9 cellular contexts compared by ENCODE assay signal in the genomic region with DNA sequence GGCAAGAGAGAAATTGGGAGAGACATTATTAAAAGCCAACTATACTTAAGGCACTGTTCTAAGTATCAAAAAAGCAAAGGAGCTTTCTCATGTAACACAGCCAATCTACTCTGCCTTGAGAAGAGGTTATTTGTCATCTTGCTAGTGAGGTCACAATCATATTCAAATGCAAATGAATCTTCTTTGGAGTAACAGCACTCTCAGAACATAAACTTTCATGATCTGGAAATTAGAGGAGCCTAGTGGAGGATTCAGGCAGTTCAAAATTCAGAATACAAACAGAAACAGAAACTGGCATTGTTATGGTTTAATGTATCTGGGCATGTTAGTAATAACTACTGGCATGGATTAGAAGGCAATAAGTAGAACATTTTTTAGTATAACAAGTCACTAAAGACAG. TPM values are rescaled to one million over a fixed set of nuclear protein-coding genes. Genes with fewer than 3 reads are reported as not detected.
DNase-seq lines count a peak whose midpoint lies in the region; ATAC-seq and TF ChIP-seq lines count a peak whose summit lies in the region.
"Had no signal": no experiment of that assay in that cellular context is flagged by ENCODE, and none has a peak within 500 bp of the region (broad histone marks: within the 10 kb centered on the region; RNA-seq: fewer than 3 reads in every experiment).

No MANE protein-coding gene starts in this region.

- no peak for TF ChIP-seq CTCF in suprapubic skin (IDR thresholded peaks at IDR 0.05)

- no peak overlapping the region for H3K27ac ChIP-seq in CD4-positive, alpha-beta memory T cell (ENCODE audit: low read depth, low read length)
- no peak overlapping the region for H3K27ac ChIP-seq in suprapubic skin

- H3K4me3 Mint-ChIP-seq in CD4-positive, alpha-beta memory T cell, result peak overlapping the region in 7 of 8 donors; percentile 4 to 79 (median 50)
- peak overlapping the region; percentile 1 for H3K4me3 Mint-ChIP-seq in activated naive CD8-positive, alpha-beta T cell

- no peaks in the 10 kb centered on the region for H3K27me3 Mint-ChIP-seq in CD4-positive, alpha-beta memory T cell
- H3K27me3 Mint-ChIP-seq in activated naive CD8-positive, alpha-beta T cell, result no peaks in the 10 kb centered on the region

- no peak for TF ChIP-seq EP300 in suprapubic skin (IDR thresholded peaks at IDR 0.05)

- POLR2A ChIA-PET in CD4-positive, alpha-beta memory T cell (lab: Charles Lee; ENCODE audit: partially characterized antibody), result no interaction called here

- no peak overlapping the region for H3K4me3 ChIP-seq in CD4-positive, alpha-beta memory T cell (ENCODE audit: low read length in 2 of 2)
- H3K4me3 ChIP-seq in suprapubic skin, result no peak overlapping the region

- no peaks in the 10 kb centered on the region for H3K9me3 ChIP-seq in CD4-positive, alpha-beta memory T cell (ENCODE audit: control insufficient read depth in 1 of 2, low read length in 2 of 2)
- no peaks in the 10 kb centered on the region for H3K9me3 ChIP-seq in suprapubic skin
- H3K9me3 ChIP-seq: heart left ventricle had no signal

- ATAC-seq in HG03432 (IDR thresholded peaks at IDR 0.05; ENCODE audit: unreplicated experiment), result peak; percentile 36

- intact Hi-C loops in CD4-positive, alpha-beta memory T cell (cut with micrococcal nuclease), result no loop called here

- no peak for TF ChIP-seq POLR2A in suprapubic skin (IDR thresholded peaks at IDR 0.05)

- H3K4me1 Mint-ChIP-seq in CD4-positive, alpha-beta memory T cell, result peaks cover 52 to 87% (median 68%) of the 10 kb centered on the region in 4 donors
- peaks cover 72% of the 10 kb centered on the region for H3K4me1 Mint-ChIP-seq in activated naive CD8-positive, alpha-beta T cell (ENCODE audit: low read depth)

- H3K27me3 ChIP-seq in CD4-positive, alpha-beta memory T cell (ENCODE audit: insufficient read depth, low read length), result no peaks in the 10 kb centered on the region
- H3K27me3 ChIP-seq in suprapubic skin, result no peaks in the 10 kb centered on the region
- H3K27me3 ChIP-seq: heart left ventricle had no signal

- CTCF ChIA-PET in CD4-positive, alpha-beta memory T cell (lab: Charles Lee; ENCODE audit: partially characterized antibody), result interaction anchor here (0.8 to 2.2 kb wide), 2 partner anchors 12 to 145 kb away, joined by 3 to 4 read pairs; no protein-coding TSS in a partner anchor

- peak in 3 of 5 donors; percentile 23 to 47 (median 29) for DNase-seq in CD4-positive, alpha-beta memory T cell
- DNase-seq in medulla oblongata (ENCODE audit: extremely low spot score) (peak; percentile 37), NCI-H1092 (lab: John Stamatoyannopoulos, UW) (no peak), suprapubic skin (ENCODE audit: low spot score in 2 of 2) (no peak), GOT3 (lab: John Stamatoyannopoulos, UW) (no peak), SKM-1 treated with dmso at 0.1 percent for 144 hours (lab: John Stamatoyannopoulos, UW; ENCODE audit: unreplicated experiment) (no peak)
- DNase-seq: heart left ventricle had no signal

- peak overlapping the region; percentile 13 to 85 (median 51) for H3K27ac Mint-ChIP-seq in CD4-positive, alpha-beta memory T cell
- H3K27ac Mint-ChIP-seq in activated naive CD8-positive, alpha-beta T cell, result peak overlapping the region; percentile 73

- no peaks in the 10 kb centered on the region for H3K36me3 ChIP-seq in CD4-positive, alpha-beta memory T cell (ENCODE audit: insufficient read depth, low read length)
- H3K36me3 ChIP-seq in suprapubic skin, result no peaks in the 10 kb centered on the region
- H3K36me3 ChIP-seq: heart left ventricle had no signal

- H3K36me3 Mint-ChIP-seq in CD4-positive, alpha-beta memory T cell, result peaks cover 0 to 4% of the 10 kb centered on the region in 2 donors
- peaks cover 3% of the 10 kb centered on the region for H3K36me3 Mint-ChIP-seq in activated naive CD8-positive, alpha-beta T cell

- no peaks in the 10 kb centered on the region for H3K9me3 Mint-ChIP-seq in CD4-positive, alpha-beta memory T cell
- no peaks in the 10 kb centered on the region for H3K9me3 Mint-ChIP-seq in activated naive CD8-positive, alpha-beta T cell (ENCODE audit: low read depth)

- peaks cover 68% of the 10 kb centered on the region for H3K4me1 ChIP-seq in CD4-positive, alpha-beta memory T cell (ENCODE audit: insufficient read depth, low read length)
- H3K4me1 ChIP-seq in suprapubic skin, result peaks cover 27% of the 10 kb centered on the region

RNA-seq across cellular contexts. Expression of a gene that starts 57.4 kb away (rescaled TPM):
- total RNA-seq in CD4-positive, alpha-beta memory T cell, result 10 to 100 TPM; 95.5 to 99.5 TPM
- polyA plus RNA-seq in CD4-positive, alpha-beta memory T cell, result 10 to 100 TPM; 34.8 to 86.1 TPM
- 10 to 100 TPM; 21.4 to 62.7 (median 31.8) TPM for total RNA-seq in suprapubic skin

RNA-seq across cellular contexts. Expression of a gene that starts 57.7 kb away (rescaled TPM):
- total RNA-seq in CD4-positive, alpha-beta memory T cell, result 10 to 100 TPM; 50.3 to 52.5 TPM
- 10 to 100 TPM; 77.9 to 79.5 TPM for polyA plus RNA-seq in CD4-positive, alpha-beta memory T cell
- total RNA-seq in suprapubic skin, result 10 to 100 TPM; 18.9 to 26.5 (median 21.4) TPM

Comparison
In these comparisons a context has a peak if more than half of its experiments do, and no peak if none do; other contexts are left out.
1. DNase-seq: peak in CD4-positive, alpha-beta memory T cell (3 of 5) and medulla oblongata (single experiment); none in NCI-H1092 (single experiment), suprapubic skin (0 of 2), GOT3 (single experiment) and SKM-1 treated with dmso at 0.1 percent for 144 hours (single experiment).